Comparison of ENCODE assay signal across 20 cellular contexts in genomic region chr15:60842694-60843093, GRCh38.
"Had no signal": no experiment of that assay in that cellular context is flagged by ENCODE, and none has a peak within 500 bp of the region (broad histone marks: within the 10 kb centered on the region; RNA-seq: fewer than 3 reads in every experiment).

No MANE protein-coding gene starts in this region.

- H3K4me3 ChIP-seq: colonic mucosa, lung, tibial nerve, vagina had no signal

- DNase-seq: activated CD4-positive, alpha-beta memory T cell treated with anti-CD3 and anti-CD28 coated beads for 36 hours; activated gamma-delta T cell treated with Interleukin-2 at 50 U/mL for 16 hours; activated naive CD8-positive, alpha-beta T cell treated with anti-CD3 and anti-CD28 coated beads, Interleukin-2, amount 10 ng/mL, durations not matched to agents 7 days and 5 days; anterior cingulate cortex; central memory CD4-positive, alpha-beta T cell; colonic mucosa; erythroblast; foreskin melanocyte; glutamatergic neuron; hippocampal formation; islet precursor cell; retina; stimulated activated CD8-positive, alpha-beta memory T cell treated with anti-CD3 and anti-CD28 coated beads, Interleukin-4, amount 100 ng/mL, for 48 hours had no signal

- H3K9me3 Mint-ChIP-seq: activated CD4-positive, alpha-beta memory T cell treated with anti-CD3 and anti-CD28 coated beads for 36 hours; activated naive CD8-positive, alpha-beta T cell treated with anti-CD3 and anti-CD28 coated beads, Interleukin-2, amount 10 ng/mL, durations not matched to agents 7 days and 5 days; activated T-cell treated with anti-CD3 and anti-CD28 coated beads, Interleukin-2, amount 50 U/mL, for 72 hours; brain; mesothelial cell of epicardium; neural crest cell had no signal

- H3K27ac Mint-ChIP-seq: activated CD4-positive, alpha-beta memory T cell treated with anti-CD3 and anti-CD28 coated beads for 36 hours; brain; mesothelial cell of epicardium had no signal

- H3K9me3 ChIP-seq: colonic mucosa, tibial nerve, vagina had no signal

- ATAC-seq: activated T-cell treated with anti-CD3 and anti-CD28 coated beads, Interleukin-2, amount 50 U/mL, for 72 hours had no signal

- H3K4me1 ChIP-seq: colonic mucosa, tibial nerve had no signal

- H3K36me3 Mint-ChIP-seq: activated CD4-positive, alpha-beta memory T cell treated with anti-CD3 and anti-CD28 coated beads for 36 hours; activated naive CD8-positive, alpha-beta T cell treated with anti-CD3 and anti-CD28 coated beads, Interleukin-2, amount 10 ng/mL, durations not matched to agents 7 days and 5 days; brain; mesothelial cell of epicardium had no signal

- H3K27ac ChIP-seq: colonic mucosa, tibial nerve, vagina had no signal

- H3K4me3 Mint-ChIP-seq: brain, mesothelial cell of epicardium, neural crest cell had no signal

- H3K27me3 ChIP-seq: colonic mucosa, tibial nerve, vagina had no signal

- H3K4me1 Mint-ChIP-seq: mesothelial cell of epicardium had no signal

- H3K36me3 ChIP-seq: colonic mucosa, tibial nerve, vagina had no signal
